17 cellular contexts compared by ENCODE assay signal in genomic region chr1:193685986-193686385, GRCh38.
"Had no signal": no experiment of that assay in that cellular context is flagged by ENCODE, and none has a peak within 500 bp of the region (broad histone marks: within the 10 kb centered on the region; RNA-seq: fewer than 3 reads in every experiment).

No MANE protein-coding gene starts in this region.

- H3K36me3 ChIP-seq: heart right ventricle, lower lobe of right lung, right atrium auricular region, transverse colon had no signal

- H3K27ac Mint-ChIP-seq: nephron progenitor cell, progenitor cell of endocrine pancreas had no signal

- H3K4me3 ChIP-seq: heart right ventricle, lower lobe of right lung, right atrium auricular region, transverse colon had no signal

- H3K27me3 ChIP-seq: heart right ventricle, right atrium auricular region, transverse colon had no signal

- H3K4me1 ChIP-seq: lower lobe of right lung, right atrium auricular region had no signal

- H3K27ac ChIP-seq: heart right ventricle, lower lobe of right lung, right atrium auricular region, transverse colon, VCaP had no signal

- H3K4me3 Mint-ChIP-seq: nephron progenitor cell had no signal

- DNase-seq: activated CD4-positive, alpha-beta T cell treated with anti-CD3 and anti-CD28 coated beads for 1 hour; activated CD4-positive, alpha-beta T cell treated with anti-CD3 and anti-CD28 coated beads, Interleukin-2, amount 50 U/mL, for 4 hours; activated naive CD4-positive, alpha-beta T cell; activated T-cell treated with anti-CD3 and anti-CD28 coated beads for 4 hours; aorta; effector memory CD4-positive, alpha-beta T cell; heart right ventricle; left cardiac atrium; lower lobe of right lung; nephron progenitor cell; occipital lobe; stimulated activated CD4-positive, alpha-beta T cell treated with anti-CD3 and anti-CD28 coated beads, Interleukin-2, amount 100 ng/mL, for 48 hours; stimulated activated naive CD4-positive, alpha-beta T cell; transverse colon had no signal

- H3K9me3 ChIP-seq: heart right ventricle, lower lobe of right lung, right atrium auricular region, transverse colon had no signal

- H3K9me3 Mint-ChIP-seq: nephron progenitor cell had no signal

- ATAC-seq: heart right ventricle, left cardiac atrium had no signal

- H3K27me3 Mint-ChIP-seq: progenitor cell of endocrine pancreas had no signal
